ENCODE assay signal across 8 cellular contexts in genomic region chr9:34651876-34652602, GRCh38. TPM values are rescaled to one million over a fixed set of nuclear protein-coding genes. Genes with fewer than 3 reads are reported as not detected.
DNase-seq lines count a peak whose midpoint lies in the region; ATAC-seq and TF ChIP-seq lines count a peak whose summit lies in the region.

Gene IL11RA, plus strand, starts transcription at chr9:34652185. Its CDS starts 3,033 bp downstream, at chr9:34655218.

- peaks cover 27% of the 10 kb centered on the region for H3K36me3 ChIP-seq in muscle layer of colon (ENCODE audit: insufficient read depth, low read length)

- H3K9me3 Mint-ChIP-seq in activated T-cell treated with anti-CD3 and anti-CD28 coated beads, Interleukin-2, amount 50 U/mL, for 72 hours = no peaks in the 10 kb centered on the region

- DNase-seq in GM04503 (ENCODE audit: low read depth) (peak; percentile 72), NCI-H226 (peak; percentile 44), fibroblast of pulmonary artery (ENCODE audit: low read depth) (peak; percentile 82), substantia nigra (lab: John Stamatoyannopoulos, UW) (peak; percentile 45 to 94 (median 81)), SKM-1 (lab: John Stamatoyannopoulos, UW; ENCODE audit: unreplicated experiment) (no peak)
- DNase-seq in activated T-cell treated with anti-CD3 and anti-CD28 coated beads, Interleukin-2, amount 50 U/mL, for 72 hours = peak; percentile 63 to 70

- peak within 1 kb of the TSS; percentile 33 to 55 for H3K4me3 Mint-ChIP-seq in activated T-cell treated with anti-CD3 and anti-CD28 coated beads, Interleukin-2, amount 50 U/mL, for 72 hours

- peak within 1 kb of the TSS; percentile 69 for H3K9ac ChIP-seq in muscle layer of colon (ENCODE audit: low read length)

- H3K27ac Mint-ChIP-seq in activated T-cell treated with anti-CD3 and anti-CD28 coated beads, Interleukin-2, amount 50 U/mL, for 72 hours = peak within 1 kb of the TSS; percentile 3

- ATAC-seq in activated T-cell treated with anti-CD3 and anti-CD28 coated beads, Interleukin-2, amount 50 U/mL, for 72 hours (replicated peaks in 1 of 2) = peak; percentile 88 to 91
- no peak for ATAC-seq in HG02884 (IDR thresholded peaks at IDR 0.05; ENCODE audit: unreplicated experiment)

- H3K36me3 Mint-ChIP-seq in activated T-cell treated with anti-CD3 and anti-CD28 coated beads, Interleukin-2, amount 50 U/mL, for 72 hours (ENCODE audit: insufficient read depth in 2 of 2) = peaks cover 3 to 7% of the 10 kb centered on the region in 2 donors

- H3K4me1 Mint-ChIP-seq in activated T-cell treated with anti-CD3 and anti-CD28 coated beads, Interleukin-2, amount 50 U/mL, for 72 hours (ENCODE audit: low read depth) = peaks cover 32% of the 10 kb centered on the region

- no peak for TF ChIP-seq CTCF in fibroblast of pulmonary artery (IDR thresholded peaks at IDR 0.05; ENCODE audit: low read length, missing control alignments)

- no peaks in the 10 kb centered on the region for H3K27me3 ChIP-seq in muscle layer of colon (ENCODE audit: control insufficient read depth in 1 of 2, insufficient read depth in 2 of 2, low read length in 2 of 2)

- no peaks in the 10 kb centered on the region for H3K9me3 ChIP-seq in muscle layer of colon (ENCODE audit: low read length)

- H3K27ac ChIP-seq in muscle layer of colon (ENCODE audit: low read depth, low read length) (peak within 1 kb of the TSS; percentile 83), substantia nigra (ENCODE audit: low read depth, low read length, poor library complexity, severe bottlenecking) (peak within 1 kb of the TSS; percentile 69)

- peaks cover 71% of the 10 kb centered on the region for H3K4me1 ChIP-seq in muscle layer of colon (ENCODE audit: insufficient read depth, low read length)

- H3K4me3 ChIP-seq in fibroblast of pulmonary artery (replicated peaks; ENCODE audit: low read depth, low read length) = peak within 1 kb of the TSS; percentile 52
- H3K4me3 ChIP-seq in muscle layer of colon (ENCODE audit: low read depth in 1 of 2, low read length in 2 of 2) = peak within 1 kb of the TSS; percentile 28 to 85

- no peaks in the 10 kb centered on the region for H3K27me3 Mint-ChIP-seq in activated T-cell treated with anti-CD3 and anti-CD28 coated beads, Interleukin-2, amount 50 U/mL, for 72 hours (ENCODE audit: low read depth)

RNA-seq across cellular contexts. Expression of gene IL11RA, which starts in this region (rescaled TPM):
- 10 to 100 TPM; 55.2 to 55.8 TPM for total RNA-seq in activated T-cell treated with anti-CD3 and anti-CD28 coated beads, Interleukin-2, amount 50 U/mL, for 72 hours
